ENCODE assay signal across 7 cellular contexts in the genomic region with DNA sequence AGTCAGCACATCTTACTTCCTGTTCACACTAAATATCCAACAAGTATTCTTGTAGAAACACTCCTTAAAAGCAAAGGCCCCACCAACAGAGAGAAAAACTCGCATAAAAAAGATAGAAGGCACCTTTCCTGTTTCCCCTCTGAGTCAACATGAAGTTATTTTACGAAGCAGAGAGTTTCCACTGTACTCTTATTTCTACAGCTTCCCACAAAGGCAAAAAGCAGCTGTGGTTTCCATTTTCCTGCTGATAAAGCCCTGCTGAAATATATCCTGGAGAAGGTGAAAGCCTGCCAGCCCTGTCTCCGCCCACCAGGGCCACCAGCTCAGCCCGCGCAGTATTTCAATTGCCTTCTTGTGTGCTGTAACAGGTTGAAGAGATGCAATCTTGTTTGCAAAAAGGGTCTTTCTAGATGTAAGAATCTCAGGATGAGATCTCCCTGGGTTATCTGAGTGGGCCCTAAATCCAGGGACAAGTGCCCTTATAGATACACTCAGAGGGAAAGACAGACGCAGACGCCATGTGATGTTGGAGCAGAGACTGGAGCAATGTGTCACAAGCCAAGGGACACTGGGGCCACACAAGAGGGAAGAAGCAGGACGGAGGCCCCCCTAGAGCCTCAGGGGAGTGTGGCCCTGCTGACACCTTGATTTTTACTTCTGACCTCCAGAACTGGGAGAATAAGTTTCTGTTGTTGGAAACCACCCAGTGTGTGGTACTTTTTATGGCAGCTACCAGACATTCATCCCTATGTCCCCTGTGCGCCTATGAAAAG. TPM values are rescaled to one million over a fixed set of nuclear protein-coding genes. Genes with fewer than 3 reads are reported as not detected.
DNase-seq lines count a peak whose midpoint lies in the region; ATAC-seq lines count a peak whose summit lies in the region.

No MANE protein-coding gene starts in this region.

- DNase-seq in Kasumi-1 (lab: John Stamatoyannopoulos, UW), result peak; percentile 88 to 93
- peak; percentile 79 for DNase-seq in activated CD4-positive, alpha-beta T cell treated with anti-CD3 and anti-CD28 coated beads for 48 hours
- DNase-seq in epithelial cell of prostate (ENCODE audit: low read depth, low spot score), result no peak
- no peak for DNase-seq in HAP-1 (ENCODE audit: low spot score in 2 of 2)

- H3K4me3 ChIP-seq in skeletal muscle tissue (ENCODE audit: low read length in 3 of 3) (peak overlapping the region in 2 of 3 donors; percentile 14 to 23), HAP-1 (no peak overlapping the region)

- H3K27ac ChIP-seq in epithelial cell of prostate, result peak overlapping the region; percentile 56
- H3K27ac ChIP-seq in skeletal muscle tissue (ENCODE audit: low read depth, low read length), result peak overlapping the region; percentile 7

- H3K36me3 ChIP-seq in skeletal muscle tissue (ENCODE audit: control insufficient read depth in 3 of 3, insufficient read depth in 3 of 3, low read length in 3 of 3) (peaks cover 0 to 6% (median 4%) of the 10 kb centered on the region in 3 donors), HAP-1 (replicated peaks) (no peaks in the 10 kb centered on the region)

- H3K9me3 ChIP-seq in skeletal muscle tissue (ENCODE audit: control insufficient read depth in 3 of 3, low read length in 3 of 3) (no peaks in the 10 kb centered on the region), HAP-1 (no peaks in the 10 kb centered on the region)

- peaks cover 53 to 80% (median 74%) of the 10 kb centered on the region in 3 donors for H3K4me1 ChIP-seq in skeletal muscle tissue (ENCODE audit: control insufficient read depth in 3 of 3, insufficient read depth in 3 of 3, low read length in 3 of 3)
- H3K4me1 ChIP-seq in HAP-1, result no peaks in the 10 kb centered on the region

- no peak for ATAC-seq in HG03025 (IDR thresholded peaks at IDR 0.05; ENCODE audit: low FRiP score, unreplicated experiment)
- no peak for ATAC-seq in HG02588 (IDR thresholded peaks at IDR 0.05; ENCODE audit: unreplicated experiment)

- H3K9ac ChIP-seq in skeletal muscle tissue (ENCODE audit: low read depth in 1 of 3, low read length in 3 of 3), result peak overlapping the region in 1 of 3 donors; percentile 21

- no peaks in the 10 kb centered on the region for H3K27me3 ChIP-seq in skeletal muscle tissue (ENCODE audit: control insufficient read depth in 3 of 3, insufficient read depth in 3 of 3, low read length in 3 of 3)
- no peaks in the 10 kb centered on the region for H3K27me3 ChIP-seq in HAP-1 (ENCODE audit: low read depth)

- in situ Hi-C loops in HAP-1 (cut with MboI; ENCODE audit: low sequenced_read_pairs), result no loop called here

RNA-seq across cellular contexts. Expression of gene SEMA4D, which starts 19.9 kb away (rescaled TPM):
- 14.6 TPM for total RNA-seq in skeletal muscle tissue

Comparison
In these comparisons a context has a peak if more than half of its experiments do, and no peak if none do; other contexts are left out.
1. DNase-seq: peak in Kasumi-1 (2 of 2) and activated CD4-positive, alpha-beta T cell treated with anti-CD3 and anti-CD28 coated beads for 48 hours (single experiment); none in epithelial cell of prostate (single experiment) and HAP-1 (0 of 2).